8 cellular contexts compared by ENCODE assay signal in the genomic region with DNA sequence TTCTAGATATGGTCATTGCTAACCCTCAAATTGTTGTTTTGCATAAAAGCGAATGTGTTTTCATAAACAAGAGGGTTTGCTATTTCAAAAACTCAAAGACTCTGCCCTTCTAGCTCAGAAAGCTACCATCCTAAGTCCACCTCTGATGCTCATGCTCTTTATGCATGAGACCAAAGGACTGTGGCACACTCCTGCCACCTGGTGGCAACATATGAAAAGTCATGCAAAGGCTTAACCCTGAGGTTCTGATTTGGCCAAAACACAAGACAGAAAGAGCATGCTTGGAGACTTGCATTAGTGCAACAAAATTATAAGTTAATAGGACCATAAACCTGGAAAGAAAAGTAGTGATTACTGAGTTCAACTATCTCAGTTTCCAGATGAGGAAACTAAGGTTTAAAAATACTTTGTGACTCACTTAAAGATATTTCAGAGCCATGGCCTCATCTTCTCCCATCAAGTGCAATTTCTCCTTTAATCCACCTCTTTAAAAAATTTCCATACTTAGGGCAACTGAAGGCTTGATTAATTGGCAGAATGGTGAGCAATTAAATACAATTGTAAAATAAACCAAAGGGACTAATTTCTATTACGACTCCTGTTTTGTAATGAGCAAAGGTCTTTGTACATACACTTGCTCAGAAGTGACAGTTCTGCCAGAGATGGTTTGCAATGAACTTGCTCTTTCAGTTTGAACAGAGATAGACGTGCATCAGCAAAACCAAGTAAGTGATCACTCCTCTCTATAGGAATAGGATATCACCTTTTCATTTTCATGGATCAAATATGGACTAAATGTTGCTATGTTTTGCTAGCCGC.
A peak's percentile ranks its signal among the peaks of the same experiment; 100 is the strongest.
DNase-seq lines count a peak whose midpoint lies in the region; ATAC-seq, FAIRE-seq and TF ChIP-seq lines count a peak whose summit lies in the region.

No MANE protein-coding gene starts in this region.

- H3K9me3 Mint-ChIP-seq in chondrocyte (ENCODE audit: low read depth), result no peaks in the 10 kb centered on the region

- FAIRE-seq in HepG2 (lab: Jason Lieb, UNC), result peak; percentile 94

- H3K27ac Mint-ChIP-seq in chondrocyte (ENCODE audit: unreplicated experiment), result no peak overlapping the region

- intact Hi-C loops in HepG2 (cut with micrococcal nuclease; ENCODE audit: unreplicated experiment), result loop anchor here (1.0 kb wide), 2 partner anchors 35 to 1330 kb away; no protein-coding TSS in a partner anchor

- DNase-seq in C1 segment of cervical spinal cord (lab: John Stamatoyannopoulos, UW), result peak in 10 of 14 donors; percentile 17 to 56 (median 38)
- DNase-seq in NCI-H2196 treated with DMSO at 0.1 percent for 48 hours (lab: John Stamatoyannopoulos, UW; ENCODE audit: unreplicated experiment), result peak; percentile 56
- peak; percentile 30 for DNase-seq in activated CD4-positive, CD25-positive, alpha-beta regulatory T cell treated with anti-CD3 and anti-CD28 coated beads, Interleukin-2, amount 50 U/mL, for 16 hours (ENCODE audit: low read depth, low spot score)
- no peak for DNase-seq in chondrocyte (ENCODE audit: low spot score)
- peak; percentile 67 for DNase-seq in HepG2 (ENCODE audit: low spot score)
- peak; percentile 25 to 58 (median 33) for DNase-seq in stimulated activated CD4-positive, alpha-beta T cell treated with anti-CD3 and anti-CD28 coated beads, TNF-alpha, amount 100 ng/mL, for 24 hours (ENCODE audit: low read depth in 3 of 3)

- no peak overlapping the region for H2AFZ ChIP-seq in HepG2 (ENCODE audit: low read length)

- H3K4me3 Mint-ChIP-seq in chondrocyte (ENCODE audit: unreplicated experiment), result no peak overlapping the region

- CTCF ChIA-PET in HepG2 (lab: Yijun Ruan, JAX; ENCODE audit: low intra/inter-chr PET ratio, low total read pairs), result interaction anchor here (0.6 to 1.7 kb wide), 4 partner anchors 35 to 1331 kb away, joined by 3 to 12 read pairs (median 4); no protein-coding TSS in a partner anchor

- peak; percentile 66 for TF ChIP-seq RAD21 in HepG2 (CRISPR knock-in tag; IDR thresholded peaks at IDR 0.05)

- H3K79me2 ChIP-seq in HepG2 (ENCODE audit: insufficient read depth, low read length), result no peaks in the 10 kb centered on the region

- TF ChIP-seq EP300 in HepG2 (IDR thresholded peaks at IDR 0.05; ENCODE audit: low read depth in 2 of 2, low read length in 2 of 2), result no peak
- no peak for TF ChIP-seq EP300 in HepG2 (CRISPR knock-in tag; IDR thresholded peaks at IDR 0.05; ENCODE audit: borderline replicate concordance)

- 16% methylated on average over 4 of the region's 4 CpGs for WGBS in HepG2 (ENCODE audit: low lambda C conversion rate)

- H3K27me3 Mint-ChIP-seq in chondrocyte (ENCODE audit: low read depth), result no peaks in the 10 kb centered on the region

- H3K4me1 Mint-ChIP-seq in chondrocyte (ENCODE audit: low read depth), result peaks cover 41% of the 10 kb centered on the region

- H4K20me1 ChIP-seq in HepG2 (ENCODE audit: insufficient read depth, low read length), result no peaks in the 10 kb centered on the region

- no peak for TF ChIP-seq POLR2A in HepG2 (IDR thresholded peaks at IDR 0.05; ENCODE audit: insufficient read depth in 1 of 2, low read depth in 2 of 2, low read length in 2 of 2)

- BruUV-seq in HepG2 (replicated peaks; lab: Mats Ljungman, UMichigan), result no TSS peak

- no peaks in the 10 kb centered on the region for H3K36me3 ChIP-seq in HepG2 (replicated peaks in 1 of 2; ENCODE audit: control insufficient read depth in 1 of 2, insufficient read depth in 2 of 2, low read length in 2 of 2)

- no peaks in the 10 kb centered on the region; a peak in 1 of 5 replicates for H3K27me3 ChIP-seq in HepG2 (ENCODE audit: control insufficient read depth in 1 of 2, insufficient read depth in 2 of 2, low read length in 2 of 2)

- H3K4me1 ChIP-seq in HepG2 (ENCODE audit: insufficient read depth, low read length), result no peaks in the 10 kb centered on the region

- ATAC-seq in GM19025 (IDR thresholded peaks at IDR 0.05; ENCODE audit: low read depth, unreplicated experiment) (peak; percentile 47), HG03159 (IDR thresholded peaks at IDR 0.05; ENCODE audit: unreplicated experiment) (peak; percentile 79), HepG2 (peak; percentile 97)

- no peak overlapping the region for H3K4me2 ChIP-seq in HepG2 (ENCODE audit: low read depth, low read length)

- POLR2A ChIA-PET in HepG2 (lab: Yijun Ruan, JAX), result no interaction called here

- no peaks in the 10 kb centered on the region for H3K9me3 ChIP-seq in HepG2 (ENCODE audit: low read length)

- in situ Hi-C loops in HepG2 (cut with HindIII; ENCODE audit: extremely low pct_ligation_motif_present, low pct_unique_long_range_greater_than_20kb), result loop anchor here (25.0 kb wide), 1 partner anchor 1260 kb away; no protein-coding TSS in a partner anchor

- H3K4me3 ChIP-seq in HepG2 (replicated peaks in 1 of 3; ENCODE audit: insufficient read depth in 1 of 3, low read depth in 2 of 3, low read length in 3 of 3), result no peak overlapping the region

- H3K27ac ChIP-seq in HepG2 (ENCODE audit: extremely low read length, insufficient read depth, low read length), result no peak overlapping the region

- TF ChIP-seq CTCF in chondrocyte (IDR thresholded peaks at IDR 0.05) (peak; percentile 96), HepG2 (CRISPR knock-in tag; IDR thresholded peaks at IDR 0.05) (peak; percentile 88)

- no peaks in the 10 kb centered on the region for H3K36me3 Mint-ChIP-seq in chondrocyte (ENCODE audit: low read depth)

- no peak overlapping the region for H3K9ac ChIP-seq in HepG2 (ENCODE audit: insufficient read depth, low read depth, low read length)

TF ChIP-seq in HepG2, 621 proteins besides CTCF, POLR2A, EP300 and RAD21 (continues in another document):
- TF ChIP-seq, protein P1, sequence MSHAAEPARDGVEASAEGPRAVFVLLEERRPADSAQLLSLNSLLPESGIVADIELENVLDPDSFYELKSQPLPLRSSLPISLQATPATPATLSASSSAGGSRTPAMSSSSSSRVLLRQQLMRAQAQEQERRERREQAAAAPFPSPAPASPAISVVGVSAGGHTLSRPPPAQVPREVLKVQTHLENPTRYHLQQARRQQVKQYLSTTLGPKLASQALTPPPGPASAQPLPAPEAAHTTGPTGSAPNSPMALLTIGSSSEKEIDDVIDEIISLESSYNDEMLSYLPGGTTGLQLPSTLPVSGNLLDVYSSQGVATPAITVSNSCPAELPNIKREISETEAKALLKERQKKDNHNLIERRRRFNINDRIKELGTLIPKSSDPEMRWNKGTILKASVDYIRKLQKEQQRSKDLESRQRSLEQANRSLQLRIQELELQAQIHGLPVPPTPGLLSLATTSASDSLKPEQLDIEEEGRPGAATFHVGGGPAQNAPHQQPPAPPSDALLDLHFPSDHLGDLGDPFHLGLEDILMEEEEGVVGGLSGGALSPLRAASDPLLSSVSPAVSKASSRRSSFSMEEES (CRISPR knock-in tag; IDR thresholded peaks at IDR 0.05), result 0 out of 2 replicates have a peak, but pooled peaks have one; percentile 20
- TF ChIP-seq ZNF598 (CRISPR knock-in tag; IDR thresholded peaks at IDR 0.05; ENCODE audit: borderline replicate concordance) (no peak), ZNF335 (CRISPR knock-in tag; IDR thresholded peaks at IDR 0.05) (no peak), FOSL2 (CRISPR knock-in tag; IDR thresholded peaks at IDR 0.05) (0 out of 2 replicates have a peak, but pooled peaks have one; percentile 18), ZNF383 (CRISPR knock-in tag; IDR thresholded peaks at IDR 0.05; ENCODE audit: borderline replicate concordance) (no peak), ZNF251 (CRISPR knock-in tag; IDR thresholded peaks at IDR 0.05) (no peak), TRIM24 (CRISPR knock-in tag; IDR thresholded peaks at IDR 0.05) (no peak), TEAD3 (CRISPR knock-in tag; optimal IDR thresholded peaks at IDR 0.05; ENCODE audit: borderline replicate concordance) (peak; percentile 18), ZNF564 (CRISPR knock-in tag; IDR thresholded peaks at IDR 0.05) (no peak), KLF16 (CRISPR knock-in tag; IDR thresholded peaks at IDR 0.05) (0 out of 4 replicates have a peak, but pooled peaks of 1 of the 2 experiments have one; percentile 25), STAG1 (CRISPR knock-in tag; IDR thresholded peaks at IDR 0.05) (peak; percentile 89)
- TF ChIP-seq, protein P2, sequence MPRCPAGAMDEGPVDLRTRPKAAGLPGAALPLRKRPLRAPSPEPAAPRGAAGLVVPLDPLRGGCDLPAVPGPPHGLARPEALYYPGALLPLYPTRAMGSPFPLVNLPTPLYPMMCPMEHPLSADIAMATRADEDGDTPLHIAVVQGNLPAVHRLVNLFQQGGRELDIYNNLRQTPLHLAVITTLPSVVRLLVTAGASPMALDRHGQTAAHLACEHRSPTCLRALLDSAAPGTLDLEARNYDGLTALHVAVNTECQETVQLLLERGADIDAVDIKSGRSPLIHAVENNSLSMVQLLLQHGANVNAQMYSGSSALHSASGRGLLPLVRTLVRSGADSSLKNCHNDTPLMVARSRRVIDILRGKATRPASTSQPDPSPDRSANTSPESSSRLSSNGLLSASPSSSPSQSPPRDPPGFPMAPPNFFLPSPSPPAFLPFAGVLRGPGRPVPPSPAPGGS (CRISPR knock-in tag; IDR thresholded peaks at IDR 0.05), result no peak
- TF ChIP-seq, protein P3, sequence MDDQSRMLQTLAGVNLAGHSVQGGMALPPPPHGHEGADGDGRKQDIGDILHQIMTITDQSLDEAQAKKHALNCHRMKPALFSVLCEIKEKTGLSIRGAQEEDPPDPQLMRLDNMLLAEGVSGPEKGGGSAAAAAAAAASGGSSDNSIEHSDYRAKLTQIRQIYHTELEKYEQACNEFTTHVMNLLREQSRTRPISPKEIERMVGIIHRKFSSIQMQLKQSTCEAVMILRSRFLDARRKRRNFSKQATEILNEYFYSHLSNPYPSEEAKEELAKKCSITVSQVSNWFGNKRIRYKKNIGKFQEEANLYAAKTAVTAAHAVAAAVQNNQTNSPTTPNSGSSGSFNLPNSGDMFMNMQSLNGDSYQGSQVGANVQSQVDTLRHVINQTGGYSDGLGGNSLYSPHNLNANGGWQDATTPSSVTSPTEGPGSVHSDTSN (CRISPR knock-in tag; IDR thresholded peaks at IDR 0.05; ENCODE audit: borderline replicate concordance), result no peak

Comparison
In these comparisons a context has a peak if more than half of its experiments do, and no peak if none do; other contexts are left out.
1. ATAC-seq: peak in every context shown above with its lines; median percentile 97 in HepG2; 79 in HG03159; 47 in GM19025.